ENCODE assay signal across 1 cellular context in the genomic region with DNA sequence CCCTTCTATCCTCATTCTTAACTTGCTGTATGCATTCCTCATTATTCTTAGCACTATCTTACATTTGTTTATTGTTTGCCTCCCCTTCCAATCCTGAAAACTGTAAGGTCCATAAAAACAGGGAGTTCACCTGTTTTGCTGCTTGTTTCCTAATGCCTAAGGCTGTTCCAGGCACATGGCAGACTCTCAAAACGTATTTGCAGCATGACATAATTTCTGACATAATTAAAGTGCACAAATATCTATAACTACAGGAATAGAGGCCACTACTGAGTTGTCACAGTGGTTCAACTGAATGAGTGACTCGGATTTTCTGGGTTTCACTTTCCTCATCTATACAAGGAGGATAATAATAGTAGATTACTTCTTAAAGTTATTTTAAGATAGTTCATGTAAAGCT.
TF ChIP-seq lines count a peak whose summit lies in the region.

No MANE protein-coding gene starts in this region.

TF ChIP-seq in HCT116, 20 proteins besides CTCF, POLR2A, EP300 and RAD21:
- TF ChIP-seq, protein P1, sequence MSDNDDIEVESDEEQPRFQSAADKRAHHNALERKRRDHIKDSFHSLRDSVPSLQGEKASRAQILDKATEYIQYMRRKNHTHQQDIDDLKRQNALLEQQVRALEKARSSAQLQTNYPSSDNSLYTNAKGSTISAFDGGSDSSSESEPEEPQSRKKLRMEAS (IDR thresholded peaks at IDR 0.05) = peak; percentile 24; the same call in 1 of the 2 replicates
- TF ChIP-seq YY1 (IDR thresholded peaks at IDR 0.05; ENCODE audit: extremely low read depth, insufficient replicate concordance, low read depth, low read length) = no peak
